In the genomic region with DNA sequence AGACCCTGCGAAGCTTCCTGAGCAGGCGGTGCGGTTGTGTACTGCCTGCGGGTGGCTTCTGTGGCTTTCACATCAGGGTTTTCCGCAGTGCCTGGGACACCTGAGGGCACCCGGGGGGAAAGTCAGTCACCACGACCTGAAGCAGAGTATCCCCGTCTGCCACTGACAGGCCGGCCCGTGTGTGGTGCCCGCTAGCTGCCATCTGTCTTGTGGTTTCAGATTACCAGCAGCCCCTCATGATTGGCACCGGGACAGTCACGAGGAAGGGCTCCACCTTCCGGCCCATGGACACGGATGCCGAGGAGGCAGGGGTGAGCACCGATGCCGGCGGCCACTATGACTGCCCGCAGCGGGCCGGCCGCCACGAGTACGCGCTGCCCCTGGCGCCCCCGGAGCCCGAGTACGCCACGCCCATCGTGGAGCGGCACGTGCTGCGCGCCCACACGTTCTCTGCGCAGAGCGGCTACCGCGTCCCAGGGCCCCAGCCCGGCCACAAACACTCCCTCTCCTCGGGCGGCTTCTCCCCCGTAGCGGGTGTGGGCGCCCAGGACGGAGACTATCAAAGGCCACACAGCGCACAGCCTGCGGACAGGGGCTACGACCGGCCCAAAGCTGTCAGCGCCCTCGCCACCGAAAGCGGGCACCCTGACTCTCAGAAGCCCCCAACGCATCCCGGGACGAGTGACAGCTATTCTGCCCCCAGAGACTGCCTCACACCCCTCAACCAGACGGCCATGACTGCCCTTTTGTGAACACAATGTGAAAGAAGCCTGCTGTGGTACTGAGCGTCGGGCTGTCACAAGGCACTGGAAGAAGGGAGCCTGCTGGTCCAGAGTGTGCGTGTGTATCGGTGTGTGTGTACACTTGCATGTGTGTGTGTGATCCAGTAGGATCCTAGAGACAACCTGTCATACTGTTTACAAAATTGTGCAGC, we compare ENCODE assay signal across 8 cellular contexts. TPM values are rescaled to one million over a fixed set of nuclear protein-coding genes. Genes with fewer than 3 reads are reported as not detected.
DNase-seq lines count a peak whose midpoint lies in the region; ATAC-seq and TF ChIP-seq lines count a peak whose summit lies in the region.

No MANE protein-coding gene starts in this region.

- TF ChIP-seq CTCF in choroid plexus epithelial cell (conservative IDR thresholded peaks at IDR 0.05; ENCODE audit: low read depth, low read length) (peak; percentile 23), lower lobe of right lung (IDR thresholded peaks at IDR 0.05) (no peak)

- peak; percentile 6 for DNase-seq in activated CD4-positive, CD25-positive, alpha-beta regulatory T cell treated with anti-CD3 and anti-CD28 coated beads, Interleukin-2, amount 50 U/mL, for 16 hours (ENCODE audit: low read depth, low spot score)
- DNase-seq in choroid plexus epithelial cell (ENCODE audit: low read depth): peak; percentile 62
- DNase-seq in lower lobe of right lung: peak; percentile 54
- DNase-seq in stimulated activated CD8-positive, alpha-beta memory T cell treated with anti-CD3 and anti-CD28 coated beads, Interleukin-15, amount 100 ng/mL, for 48 hours (ENCODE audit: low read depth in 2 of 2): peak; percentile 18 to 35
- no peak for DNase-seq in hepatic stellate cell (ENCODE audit: low spot score)
- no peak for DNase-seq in DMS114 treated with DMSO at 0.1 percent for 48 hours (lab: John Stamatoyannopoulos, UW; ENCODE audit: unreplicated experiment)

- H3K27me3 ChIP-seq in lower lobe of right lung (ENCODE audit: low read depth): no peaks in the 10 kb centered on the region

- peaks cover 53% of the 10 kb centered on the region for H3K36me3 ChIP-seq in lower lobe of right lung

- H3K4me3 ChIP-seq in choroid plexus epithelial cell (ENCODE audit: low read depth, low read length): peak overlapping the region; percentile 63
- H3K4me3 ChIP-seq in lower lobe of right lung: peak overlapping the region; percentile 47

- intact Hi-C loops in lower lobe of right lung (cut with DNase I): no loop called here

- H3K9me3 ChIP-seq in lower lobe of right lung: no peaks in the 10 kb centered on the region

- peak overlapping the region; percentile 46 for H3K27ac ChIP-seq in lower lobe of right lung

- peaks cover 26% of the 10 kb centered on the region for H3K4me1 ChIP-seq in lower lobe of right lung

- ATAC-seq in GM18498 (IDR thresholded peaks at IDR 0.05; ENCODE audit: unreplicated experiment) (peak; percentile 74), HG03108 (IDR thresholded peaks at IDR 0.05; ENCODE audit: unreplicated experiment) (peak; percentile 73), lower lobe of right lung (peak; percentile 47 to 62)

RNA-seq across cellular contexts. Expression of a gene that starts 54.4 kb away (rescaled TPM):
- 22.4 TPM for total RNA-seq in lower lobe of right lung

Comparison
In these comparisons a context has a peak if more than half of its experiments do, and no peak if none do; other contexts are left out.
1. DNase-seq: peak in activated CD4-positive, CD25-positive, alpha-beta regulatory T cell treated with anti-CD3 and anti-CD28 coated beads, Interleukin-2, amount 50 U/mL, for 16 hours (single experiment), choroid plexus epithelial cell (single experiment), lower lobe of right lung (single experiment) and stimulated activated CD8-positive, alpha-beta memory T cell treated with anti-CD3 and anti-CD28 coated beads, Interleukin-15, amount 100 ng/mL, for 48 hours (2 of 2); none in hepatic stellate cell (single experiment) and DMS114 treated with DMSO at 0.1 percent for 48 hours (single experiment).
2. Peak in every context shown above with its lines, with median percentiles within 50 percentile points of each other: ATAC-seq.